ENCODE assay signal across 36 cellular contexts in genomic region chr2:230076819-230077218, GRCh38.
"Had no signal": no experiment of that assay in that cellular context is flagged by ENCODE, and none has a peak within 500 bp of the region (broad histone marks: within the 10 kb centered on the region; RNA-seq: fewer than 3 reads in every experiment).

No MANE protein-coding gene starts in this region.

- H3K36me3 ChIP-seq: ascending aorta, cardiac muscle cell, WERI-Rb-1 had no signal

- H3K27ac Mint-ChIP-seq: activated B cell treated with CpG ODN at 0.5 μM for 24 hours; activated CD4-positive, alpha-beta memory T cell treated with anti-CD3 and anti-CD28 coated beads for 36 hours; activated CD4-positive, alpha-beta T cell treated with anti-CD3 and anti-CD28 coated beads, Interleukin-2, amount 10 ng/mL, durations not matched to agents 24 days and 14 days; activated CD8-positive, alpha-beta T cell treated with anti-CD3 and anti-CD28 coated beads for 36 hours; activated naive CD4-positive, alpha-beta T cell treated with anti-CD3 and anti-CD28 coated beads, Interleukin-2, amount 10 ng/mL, durations not matched to agents 7 days and 5 days; activated naive CD4-positive, alpha-beta T cell treated with anti-CD3 and anti-CD28 coated beads, Interleukin-2, amount 50 U/mL, for 24 hours; activated naive CD8-positive, alpha-beta T cell; activated naive CD8-positive, alpha-beta T cell treated with anti-CD3 and anti-CD28 coated beads, Interleukin-2, amount 10 ng/mL, durations not matched to agents 7 days and 5 days; activated naive CD8-positive, alpha-beta T cell treated with anti-CD3 and anti-CD28 coated beads, Interleukin-2, amount 50 U/mL, for 24 hours; activated T-helper 2 cell treated with anti-CD3 and anti-CD28 coated beads, Interferon-gamma antibody, Interleukin-2, Interleukin-4, amounts not matched to agents 10 μg/mL and 5 μg/mL and 100 μg/mL, durations not matched to agents 14 hours and 24 hours and 36 hours; brain; T-helper 1 cell treated with Interleukin-12 subunit alpha and Interleukin-12 subunit beta and Interleukin-4 antibody, amounts not matched to agents 30 μg/mL and 1 μg/mL, for 36 hours; T-helper 2 cell treated with Interferon-gamma antibody and Interleukin-4, amounts not matched to agents 5 μg/mL and 100 μg/mL, for 36 hours had no signal

- H3K4me3 ChIP-seq: ascending aorta, cardiac muscle cell had no signal

- ATAC-seq: activated naive CD8-positive, alpha-beta T cell treated with anti-CD3 and anti-CD28 coated beads, Interleukin-2, amount 50 U/mL, for 24 hours had no signal

- H3K4me1 Mint-ChIP-seq: activated B cell treated with CpG ODN at 0.5 μM for 24 hours; activated CD4-positive, alpha-beta T cell treated with anti-CD3 and anti-CD28 coated beads, Interleukin-2, amount 10 ng/mL, durations not matched to agents 24 days and 14 days; activated naive CD4-positive, alpha-beta T cell treated with anti-CD3 and anti-CD28 coated beads, Interleukin-2, amount 10 ng/mL, durations not matched to agents 7 days and 5 days; activated naive CD4-positive, alpha-beta T cell treated with anti-CD3 and anti-CD28 coated beads, Interleukin-2, amount 50 U/mL, for 24 hours; activated naive CD8-positive, alpha-beta T cell treated with anti-CD3 and anti-CD28 coated beads, Interleukin-2, amount 10 ng/mL, durations not matched to agents 7 days and 5 days; activated naive CD8-positive, alpha-beta T cell treated with anti-CD3 and anti-CD28 coated beads, Interleukin-2, amount 50 U/mL, for 24 hours; brain; central memory CD8-positive, alpha-beta T cell had no signal

- H3K27me3 Mint-ChIP-seq: activated B cell treated with CpG ODN at 0.5 μM for 24 hours; activated CD4-positive, alpha-beta memory T cell treated with anti-CD3 and anti-CD28 coated beads for 36 hours; activated naive CD4-positive, alpha-beta T cell treated with anti-CD3 and anti-CD28 coated beads, Interleukin-2, amount 50 U/mL, for 24 hours; activated naive CD8-positive, alpha-beta T cell treated with anti-CD3 and anti-CD28 coated beads, Interleukin-2, amount 50 U/mL, for 24 hours; central memory CD8-positive, alpha-beta T cell had no signal

- H3K27me3 ChIP-seq: ascending aorta, cardiac muscle cell had no signal

- DNase-seq: activated B cell treated with CpG ODN at 0.5 μM for 24 hours; activated CD4-positive, alpha-beta memory T cell treated with anti-CD3 and anti-CD28 coated beads for 36 hours; activated CD4-positive, alpha-beta T cell treated with anti-CD3 and anti-CD28 coated beads for 4 hours; activated CD4-positive, alpha-beta T cell treated with anti-CD3 and anti-CD28 coated beads, Interleukin-2, amount 10 ng/mL, durations not matched to agents 24 days and 14 days; activated CD4-positive, alpha-beta T cell treated with anti-CD3 and anti-CD28 coated beads, Interleukin-2, amount 50 U/mL, for 1 hour; activated CD4-positive, alpha-beta T cell treated with anti-CD3 and anti-CD28 coated beads, Interleukin-2, amount 50 U/mL, for 4 hours; activated CD4-positive, CD25-positive, alpha-beta regulatory T cell treated with anti-CD3 and anti-CD28 coated beads, Interleukin-2, amount 50 U/mL, for 72 hours; activated CD8-positive, alpha-beta memory T cell treated with anti-CD3 and anti-CD28 coated beads, Interleukin-2, amount 50 U/mL, for 4 hours; activated CD8-positive, alpha-beta T cell treated with anti-CD3 and anti-CD28 coated beads for 36 hours; activated effector memory CD4-positive, alpha-beta T cell treated with Interleukin-2 at 50 U/mL for 16 hours; activated gamma-delta T cell; activated naive CD4-positive, alpha-beta T cell treated with anti-CD3 and anti-CD28 coated beads, Interleukin-2, amount 10 ng/mL, durations not matched to agents 7 days and 5 days; activated naive CD4-positive, alpha-beta T cell treated with Interleukin-2 at 50 U/mL for 16 hours; activated naive CD8-positive, alpha-beta T cell treated with anti-CD3 and anti-CD28 coated beads, Interleukin-2, amount 10 ng/mL, durations not matched to agents 7 days and 5 days; activated naive CD8-positive, alpha-beta T cell treated with anti-CD3 and anti-CD28 coated beads, Interleukin-2, amount 50 U/mL, for 24 hours; activated T-cell treated with anti-CD3 and anti-CD28 coated beads for 4 hours; activated T-cell treated with anti-CD3 and anti-CD28 coated beads, Interleukin-2, amount 50 U/mL, for 1 hour; activated T-cell treated with anti-CD3 and anti-CD28 coated beads, Interleukin-2, amount 50 U/mL, for 48 hours; amygdala; anterior cingulate cortex; caudate nucleus; cerebellar nuclear complex; T-helper 1 cell; T-helper 2 cell; T-helper 9 cell; WERI-Rb-1 had no signal

- FAIRE-seq: bronchial epithelial cell had no signal

- H3K36me3 Mint-ChIP-seq: activated CD4-positive, alpha-beta memory T cell treated with anti-CD3 and anti-CD28 coated beads for 36 hours; activated naive CD4-positive, alpha-beta T cell treated with anti-CD3 and anti-CD28 coated beads, Interleukin-2, amount 10 ng/mL, durations not matched to agents 7 days and 5 days; activated naive CD4-positive, alpha-beta T cell treated with anti-CD3 and anti-CD28 coated beads, Interleukin-2, amount 50 U/mL, for 24 hours; activated naive CD8-positive, alpha-beta T cell; activated naive CD8-positive, alpha-beta T cell treated with anti-CD3 and anti-CD28 coated beads, Interleukin-2, amount 10 ng/mL, durations not matched to agents 7 days and 5 days; brain had no signal

- H3K9me3 Mint-ChIP-seq: activated CD4-positive, alpha-beta memory T cell treated with anti-CD3 and anti-CD28 coated beads for 36 hours; activated naive CD4-positive, alpha-beta T cell treated with anti-CD3 and anti-CD28 coated beads, Interleukin-2, amount 10 ng/mL, durations not matched to agents 7 days and 5 days; activated T-helper 2 cell treated with anti-CD3 and anti-CD28 coated beads, Interferon-gamma antibody, Interleukin-2, Interleukin-4, amounts not matched to agents 10 μg/mL and 5 μg/mL and 100 μg/mL, durations not matched to agents 14 hours and 24 hours and 36 hours; central memory CD8-positive, alpha-beta T cell; T-helper 1 cell treated with Interleukin-12 subunit alpha and Interleukin-12 subunit beta and Interleukin-4 antibody, amounts not matched to agents 30 μg/mL and 1 μg/mL, for 36 hours; T-helper 2 cell treated with Interferon-gamma antibody and Interleukin-4, amounts not matched to agents 5 μg/mL and 100 μg/mL, for 36 hours had no signal

- H3K4me3 Mint-ChIP-seq: activated B cell treated with CpG ODN at 0.5 μM for 24 hours; activated CD4-positive, alpha-beta memory T cell treated with anti-CD3 and anti-CD28 coated beads for 36 hours; activated CD4-positive, alpha-beta T cell treated with anti-CD3 and anti-CD28 coated beads, Interleukin-2, amount 10 ng/mL, durations not matched to agents 24 days and 14 days; activated CD8-positive, alpha-beta T cell treated with anti-CD3 and anti-CD28 coated beads for 36 hours; activated naive CD4-positive, alpha-beta T cell treated with anti-CD3 and anti-CD28 coated beads, Interleukin-2, amount 10 ng/mL, durations not matched to agents 7 days and 5 days; activated naive CD4-positive, alpha-beta T cell treated with anti-CD3 and anti-CD28 coated beads, Interleukin-2, amount 50 U/mL, for 24 hours; activated naive CD8-positive, alpha-beta T cell; activated naive CD8-positive, alpha-beta T cell treated with anti-CD3 and anti-CD28 coated beads, Interleukin-2, amount 10 ng/mL, durations not matched to agents 7 days and 5 days; activated naive CD8-positive, alpha-beta T cell treated with anti-CD3 and anti-CD28 coated beads, Interleukin-2, amount 50 U/mL, for 24 hours; brain; central memory CD8-positive, alpha-beta T cell; T-helper 1 cell treated with Interleukin-12 subunit alpha and Interleukin-12 subunit beta and Interleukin-4 antibody, amounts not matched to agents 30 μg/mL and 1 μg/mL, for 36 hours; T-helper 2 cell treated with Interferon-gamma antibody and Interleukin-4, amounts not matched to agents 5 μg/mL and 100 μg/mL, for 36 hours had no signal
